In genomic region chr12:92008345-92008744, GRCh38 we compare ENCODE assay signal across 12 cellular contexts.
A peak's percentile ranks its signal among the peaks of the same experiment; 100 is the strongest.
DNase-seq lines count a peak whose midpoint lies in the region; ATAC-seq lines count a peak whose summit lies in the region.
"Had no signal": no experiment of that assay in that cellular context is flagged by ENCODE, and none has a peak within 500 bp of the region (broad histone marks: within the 10 kb centered on the region; RNA-seq: fewer than 3 reads in every experiment).

No MANE protein-coding gene starts in this region.

- H3K9me3 Mint-ChIP-seq in activated naive CD8-positive, alpha-beta T cell (ENCODE audit: low read depth) = peaks cover 5% of the 10 kb centered on the region
- H3K9me3 Mint-ChIP-seq in activated naive CD8-positive, alpha-beta T cell treated with anti-CD3 and anti-CD28 coated beads for 36 hours = peaks cover 18% of the 10 kb centered on the region
- peaks cover 2 to 14% (median 3%) of the 10 kb centered on the region in 3 donors for H3K9me3 Mint-ChIP-seq in T-cell
- H3K9me3 Mint-ChIP-seq in naive thymus-derived CD8-positive, alpha-beta T cell = peaks cover 0 to 11% (median 3%) of the 10 kb centered on the region in 9 donors

- H3K4me3 Mint-ChIP-seq in activated naive CD8-positive, alpha-beta T cell = no peak overlapping the region
- H3K4me3 Mint-ChIP-seq in activated naive CD8-positive, alpha-beta T cell treated with anti-CD3 and anti-CD28 coated beads for 36 hours = no peak overlapping the region
- no peak overlapping the region for H3K4me3 Mint-ChIP-seq in T-cell
- H3K4me3 Mint-ChIP-seq in naive thymus-derived CD8-positive, alpha-beta T cell = peak overlapping the region in 1 of 10 donors; percentile 34
- H3K4me3 Mint-ChIP-seq: B cell; CD8-positive, alpha-beta T cell had no signal

- no peak for DNase-seq in activated naive CD8-positive, alpha-beta T cell treated with anti-CD3 and anti-CD28 coated beads for 36 hours
- no peak for DNase-seq in T-cell
- no peak for DNase-seq in naive thymus-derived CD8-positive, alpha-beta T cell
- no peak for DNase-seq in DMS 273 treated with DMSO at 0.1 percent for 48 hours (lab: John Stamatoyannopoulos, UW)
- no peak for DNase-seq in MV-4-11 (lab: John Stamatoyannopoulos, UW)
- DNase-seq: CD8-positive, alpha-beta T cell; COR-L47; DND-41; GDM1 had no signal

- peaks cover 70% of the 10 kb centered on the region for H3K4me1 Mint-ChIP-seq in activated naive CD8-positive, alpha-beta T cell (ENCODE audit: low read depth)
- H3K4me1 Mint-ChIP-seq in activated naive CD8-positive, alpha-beta T cell treated with anti-CD3 and anti-CD28 coated beads for 36 hours = peaks cover 50% of the 10 kb centered on the region
- peaks cover 72 to 75% (median 73%) of the 10 kb centered on the region in 3 donors for H3K4me1 Mint-ChIP-seq in T-cell
- peaks cover 41 to 82% (median 74%) of the 10 kb centered on the region in 4 donors for H3K4me1 Mint-ChIP-seq in naive thymus-derived CD8-positive, alpha-beta T cell

- H3K27ac Mint-ChIP-seq in activated naive CD8-positive, alpha-beta T cell = peak overlapping the region; percentile 50
- no peak overlapping the region for H3K27ac Mint-ChIP-seq in activated naive CD8-positive, alpha-beta T cell treated with anti-CD3 and anti-CD28 coated beads for 36 hours
- H3K27ac Mint-ChIP-seq in T-cell = peak overlapping the region; percentile 53 to 93
- H3K27ac Mint-ChIP-seq in naive thymus-derived CD8-positive, alpha-beta T cell = peak overlapping the region in 9 of 10 donors; percentile 43 to 92 (median 74)
- H3K27ac Mint-ChIP-seq: B cell had no signal

- ATAC-seq in T-cell (replicated peaks in 1 of 4) = no peak
- ATAC-seq in naive thymus-derived CD8-positive, alpha-beta T cell = no peak
- ATAC-seq in GM21528 (IDR thresholded peaks at IDR 0.05; ENCODE audit: low FRiP score, unreplicated experiment) = no peak
- ATAC-seq: CD8-positive, alpha-beta T cell had no signal

- H3K36me3 Mint-ChIP-seq in activated naive CD8-positive, alpha-beta T cell = peaks cover 13% of the 10 kb centered on the region
- H3K36me3 Mint-ChIP-seq in activated naive CD8-positive, alpha-beta T cell treated with anti-CD3 and anti-CD28 coated beads for 36 hours = peaks cover 22% of the 10 kb centered on the region
- H3K36me3 Mint-ChIP-seq in T-cell = peaks cover 12% of the 10 kb centered on the region
- peaks cover 0 to 8% (median 7%) of the 10 kb centered on the region in 3 donors for H3K36me3 Mint-ChIP-seq in naive thymus-derived CD8-positive, alpha-beta T cell

- no peaks in the 10 kb centered on the region for H3K27me3 Mint-ChIP-seq in activated naive CD8-positive, alpha-beta T cell
- no peaks in the 10 kb centered on the region for H3K27me3 Mint-ChIP-seq in activated naive CD8-positive, alpha-beta T cell treated with anti-CD3 and anti-CD28 coated beads for 36 hours
- H3K27me3 Mint-ChIP-seq in T-cell = no peaks in the 10 kb centered on the region
- H3K27me3 Mint-ChIP-seq in naive thymus-derived CD8-positive, alpha-beta T cell = no peaks in the 10 kb centered on the region
- H3K27me3 Mint-ChIP-seq: B cell had no signal

- CTCF ChIA-PET in T-cell (lab: Charles Lee) = interaction anchor here in 1 of 2 donors (1.7 kb wide), 1 partner anchor 46 kb away, joined by 3 read pairs; no protein-coding TSS in a partner anchor

- POLR2A ChIA-PET in T-cell (lab: Charles Lee) = no interaction called here
- POLR2A ChIA-PET in naive thymus-derived CD8-positive, alpha-beta T cell (lab: Charles Lee) = interaction anchor here (0.6 to 3.0 kb wide), 3 partner anchors 125 to 137 kb away, joined by 3 to 15 read pairs (median 3); partner anchors contain the start of gene BTG1
